1 cellular context compared by ENCODE assay signal in genomic region chr1:51569284-51570062, GRCh38.
TF ChIP-seq lines count a peak whose summit lies in the region.

No MANE protein-coding gene starts in this region.

TF ChIP-seq in HepG2, 621 proteins besides CTCF, POLR2A, EP300 and RAD21 (continued from another document):
- no peak for TF ChIP-seq ZNF569 (CRISPR knock-in tag; IDR thresholded peaks at IDR 0.05; ENCODE audit: borderline replicate concordance)
- TF ChIP-seq ZNF562 (CRISPR knock-in tag; IDR thresholded peaks at IDR 0.05; ENCODE audit: borderline replicate concordance) = no peak
- peak; percentile 85 for TF ChIP-seq FOSL2 (CRISPR knock-in tag; IDR thresholded peaks at IDR 0.05)
- TF ChIP-seq ZNF501 (CRISPR knock-in tag; IDR thresholded peaks at IDR 0.05) = no peak
- peak; percentile 63 for TF ChIP-seq STAG1 (CRISPR knock-in tag; IDR thresholded peaks at IDR 0.05)
